In the genomic region with DNA sequence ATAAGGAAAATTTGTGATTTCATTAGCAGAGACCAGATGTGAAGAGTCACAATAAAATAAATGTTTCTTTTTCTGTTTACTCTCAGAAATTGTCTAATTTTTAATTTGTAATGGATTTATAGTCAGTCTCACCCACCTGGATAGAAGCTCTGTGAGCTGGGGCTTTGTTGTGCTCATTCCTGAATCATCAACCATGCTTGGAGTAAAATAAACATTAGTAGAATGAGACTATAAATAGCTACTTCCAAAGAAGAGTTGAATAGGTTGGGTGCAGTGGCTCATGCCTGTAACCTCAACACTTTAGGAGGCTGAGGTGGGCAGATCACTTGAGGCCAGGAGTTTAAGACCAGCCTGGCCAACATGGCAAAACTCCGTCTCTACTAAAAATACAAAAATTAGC, we compare ENCODE assay signal across 20 cellular contexts.
"Had no signal": no experiment of that assay in that cellular context is flagged by ENCODE, and none has a peak within 500 bp of the region (broad histone marks: within the 10 kb centered on the region; RNA-seq: fewer than 3 reads in every experiment).

No MANE protein-coding gene starts in this region.

- H3K36me3 ChIP-seq: ascending aorta, brain microvascular endothelial cell, cardiac muscle cell, MG63 had no signal

- H3K4me1 ChIP-seq: ascending aorta had no signal

- H3K9me3 ChIP-seq: ascending aorta, MG63 had no signal

- DNase-seq: activated CD4-positive, alpha-beta T cell treated with anti-CD3 and anti-CD28 coated beads, Interleukin-2, amount 10 ng/mL, durations not matched to agents 24 days and 14 days; activated CD4-positive, alpha-beta T cell treated with anti-CD3 and anti-CD28 coated beads, Interleukin-2, amount 50 U/mL, for 48 hours; activated CD4-positive, CD25-positive, alpha-beta regulatory T cell treated with anti-CD3 and anti-CD28 coated beads, Interleukin-2, amount 50 U/mL, for 72 hours; activated CD8-positive, alpha-beta memory T cell treated with anti-CD3 and anti-CD28 coated beads, Interleukin-2, amount 10 ng/mL, durations not matched to agents 7 days and 5 days; activated effector memory CD4-positive, alpha-beta T cell treated with Interleukin-2 at 50 U/mL for 16 hours; activated naive CD4-positive, alpha-beta T cell treated with Interleukin-2 at 50 U/mL for 16 hours; activated naive CD8-positive, alpha-beta T cell treated with anti-CD3 and anti-CD28 coated beads, Interleukin-2, amount 50 U/mL, for 24 hours; activated T-cell treated with anti-CD3 and anti-CD28 coated beads, Interleukin-2, amount 50 U/mL, for 24 hours; amniotic stem cell; brain microvascular endothelial cell; MG63; NCI-H1105; NCI-H1436; NCI-H1694 treated with DMSO at 0.1 percent for 48 hours; NCI-H2029 treated with DMSO at 0.1 percent for 48 hours; NCI-H510A treated with DMSO at 0.1 percent for 48 hours; PC-9; SHP77 treated with DMSO at 0.1 percent for 48 hours had no signal

- H3K27me3 ChIP-seq: ascending aorta, brain microvascular endothelial cell, cardiac muscle cell, MG63 had no signal

- H3K4me3 ChIP-seq: ascending aorta, cardiac muscle cell, MG63, PC-9 had no signal

- H3K27ac ChIP-seq: ascending aorta, brain microvascular endothelial cell, cardiac muscle cell, PC-9 had no signal
